16 cellular contexts compared by ENCODE assay signal in the genomic region with DNA sequence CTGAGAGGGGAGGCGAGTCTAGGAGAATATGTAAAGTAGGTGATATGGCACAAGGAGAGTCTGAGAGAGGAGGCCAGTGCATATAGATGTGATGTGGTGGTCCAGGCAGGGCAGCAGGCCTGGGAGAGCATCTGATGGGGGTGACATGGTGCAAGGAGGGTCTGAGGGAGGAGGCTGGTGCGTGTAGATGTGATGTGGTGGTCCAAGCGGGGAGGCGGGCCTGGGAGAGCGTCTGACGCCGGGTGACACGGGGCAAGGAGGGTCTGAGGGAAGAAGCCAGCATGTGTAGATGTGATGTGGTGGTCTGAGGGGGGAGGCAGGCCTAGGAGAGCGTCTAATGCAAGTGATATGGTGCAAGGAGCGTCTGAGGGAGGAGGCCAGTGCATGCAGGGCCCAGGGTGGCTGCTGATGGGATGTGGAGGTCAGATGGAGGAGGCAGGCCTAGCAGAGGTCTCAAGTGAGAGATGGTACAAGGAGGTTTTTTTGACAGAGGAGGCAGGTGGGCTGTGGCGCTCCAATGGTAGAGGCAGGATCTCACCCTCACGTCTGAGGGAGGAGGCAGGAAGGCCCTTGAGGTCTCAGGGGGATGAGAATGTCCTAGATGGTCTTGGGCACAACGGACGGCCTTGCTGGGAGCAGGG. TPM values are rescaled to one million over a fixed set of nuclear protein-coding genes. Genes with fewer than 3 reads are reported as not detected.
DNase-seq lines count a peak whose midpoint lies in the region; ATAC-seq, FAIRE-seq and TF ChIP-seq lines count a peak whose summit lies in the region.
"Had no signal": no experiment of that assay in that cellular context is flagged by ENCODE, and none has a peak within 500 bp of the region (broad histone marks: within the 10 kb centered on the region; RNA-seq: fewer than 3 reads in every experiment).

No MANE protein-coding gene starts in this region.

- no peak for TF ChIP-seq CTCF in Calu3 (IDR thresholded peaks at IDR 0.05; ENCODE audit: unreplicated experiment)
- TF ChIP-seq CTCF in HepG2 (CRISPR knock-in tag; IDR thresholded peaks at IDR 0.05), result no peak
- no peak for TF ChIP-seq CTCF in suprapubic skin (IDR thresholded peaks at IDR 0.05)
- TF ChIP-seq CTCF in H9 (conservative IDR thresholded peaks at IDR 0.05), result no peak

- H3K9me3 ChIP-seq in HepG2 (ENCODE audit: low read length), result no peaks in the 10 kb centered on the region
- no peaks in the 10 kb centered on the region for H3K9me3 ChIP-seq in suprapubic skin
- no peaks in the 10 kb centered on the region for H3K9me3 ChIP-seq in H9 (ENCODE audit: control insufficient read depth, low read depth, low read length)
- H3K9me3 ChIP-seq: left lung, MG63 had no signal

- H4K20me1 ChIP-seq in HepG2 (ENCODE audit: insufficient read depth, low read length) (no peaks in the 10 kb centered on the region), H9 (ENCODE audit: control insufficient read depth, insufficient read depth, insufficient read length) (peaks cover 3% of the 10 kb centered on the region)

- H3K4me3 ChIP-seq in HepG2 (replicated peaks in 1 of 3; ENCODE audit: insufficient read depth in 1 of 3, low read depth in 2 of 3, low read length in 3 of 3), result no peak overlapping the region
- no peak overlapping the region for H3K4me3 ChIP-seq in suprapubic skin
- H3K4me3 ChIP-seq: left lung, MG63, skin epidermis had no signal

- H4K8ac ChIP-seq in H9 (replicated peaks; ENCODE audit: insufficient read length, low read depth, low read length), result no peak overlapping the region

- TF ChIP-seq RAD21 in HepG2 (CRISPR knock-in tag; IDR thresholded peaks at IDR 0.05), result no peak

- no peak overlapping the region for H3K4ac ChIP-seq in H9 (ENCODE audit: low read depth, low read length)

- no peak overlapping the region for H2AK5ac ChIP-seq in H9 (ENCODE audit: insufficient read length, low read length)

- H3K4me2 ChIP-seq in HepG2 (ENCODE audit: low read depth, low read length) (no peak overlapping the region), H9 (ENCODE audit: insufficient read depth, insufficient read length, low read length) (no peak overlapping the region)

- H3K4me3 Mint-ChIP-seq in Calu3 (ENCODE audit: low read depth, unreplicated experiment) (peak overlapping the region; percentile 43), H9 (no peak overlapping the region; a peak in 1 of 5 replicates)
- H3K4me3 Mint-ChIP-seq: activated naive CD4-positive, alpha-beta T cell treated with anti-CD3 and anti-CD28 coated beads, Interleukin-2, amount 10 ng/mL, durations not matched to agents 7 days and 5 days; natural killer cell treated with Interleukin-12 subunit alpha and Interleukin-12 subunit beta and Interleukin-15 and Interleukin-18, amount 100 ng/mL, for 72 hours had no signal

- no peaks in the 10 kb centered on the region for H3K23me2 ChIP-seq in H9 (ENCODE audit: insufficient read length, low read depth, low read length, poor library complexity, severe bottlenecking)

- H3K36me3 ChIP-seq in HepG2 (replicated peaks in 1 of 2; ENCODE audit: control insufficient read depth in 1 of 2, insufficient read depth in 2 of 2, low read length in 2 of 2) (peaks cover 3 to 9% of the 10 kb centered on the region in 2 experiments; a peak in 1 of 5 replicates), suprapubic skin (peaks cover 13% of the 10 kb centered on the region)

- no peak overlapping the region for H2BK20ac ChIP-seq in H9 (ENCODE audit: low read depth, low read length, poor library complexity, severe bottlenecking)

- H3K4me1 Mint-ChIP-seq in Calu3 (ENCODE audit: low read depth, unreplicated experiment), result peaks cover 10% of the 10 kb centered on the region
- peaks cover 0 to 16% of the 10 kb centered on the region in 2 experiments; a peak in 2 of 4 replicates for H3K4me1 Mint-ChIP-seq in H9

- no peak overlapping the region for H2BK120ac ChIP-seq in H9 (ENCODE audit: low read depth, low read length, poor library complexity, severe bottlenecking)

- H3K36me3 Mint-ChIP-seq in Calu3 (ENCODE audit: insufficient read depth, unreplicated experiment) (peaks cover 14% of the 10 kb centered on the region), H9 (ENCODE audit: insufficient read depth in 1 of 3, low read depth in 3 of 3) (no peaks in the 10 kb centered on the region)
- H3K36me3 Mint-ChIP-seq: activated naive CD4-positive, alpha-beta T cell treated with anti-CD3 and anti-CD28 coated beads, Interleukin-2, amount 10 ng/mL, durations not matched to agents 7 days and 5 days; natural killer cell treated with Interleukin-12 subunit alpha and Interleukin-12 subunit beta and Interleukin-15 and Interleukin-18, amount 100 ng/mL, for 72 hours had no signal

- H3K79me1 ChIP-seq in H9 (ENCODE audit: insufficient read depth, low read depth, low read length, poor library complexity, severe bottlenecking), result no peaks in the 10 kb centered on the region

- H3K9me3 Mint-ChIP-seq in Calu3 (ENCODE audit: low read depth, unreplicated experiment), result no peaks in the 10 kb centered on the region
- H3K9me3 Mint-ChIP-seq in H9, result no peaks in the 10 kb centered on the region; a peak in 1 of 5 replicates
- H3K9me3 Mint-ChIP-seq: activated naive CD4-positive, alpha-beta T cell treated with anti-CD3 and anti-CD28 coated beads, Interleukin-2, amount 10 ng/mL, durations not matched to agents 7 days and 5 days; natural killer cell treated with Interleukin-12 subunit alpha and Interleukin-12 subunit beta and Interleukin-15 and Interleukin-18, amount 100 ng/mL, for 72 hours had no signal

- no peak overlapping the region for H3K9ac ChIP-seq in HepG2 (ENCODE audit: insufficient read depth, low read depth, low read length)
- no peak overlapping the region for H3K9ac ChIP-seq in H9 (ENCODE audit: extremely low read depth, insufficient read length, low read length)

- CTCF ChIA-PET in Calu3 (lab: Charles Lee), result no interaction called here
- CTCF ChIA-PET in HepG2 (lab: Yijun Ruan, JAX; ENCODE audit: low intra/inter-chr PET ratio, low total read pairs), result no interaction called here

- H4K91ac ChIP-seq in H9 (ENCODE audit: insufficient read length, low read depth, low read length), result no peak overlapping the region

- H3K14ac ChIP-seq in H9 (ENCODE audit: insufficient read depth, low read length), result no peak overlapping the region

- H3K79me2 ChIP-seq in HepG2 (ENCODE audit: insufficient read depth, low read length) (peaks cover 3% of the 10 kb centered on the region), H9 (ENCODE audit: insufficient read depth, low read length) (no peaks in the 10 kb centered on the region)

- H3K56ac ChIP-seq in H9 (ENCODE audit: insufficient read length, low read depth, low read length), result no peak overlapping the region

- TF ChIP-seq EP300 in HepG2 (IDR thresholded peaks at IDR 0.05; ENCODE audit: low read depth in 2 of 2, low read length in 2 of 2) (no peak), HepG2 (CRISPR knock-in tag; IDR thresholded peaks at IDR 0.05; ENCODE audit: borderline replicate concordance) (no peak), suprapubic skin (IDR thresholded peaks at IDR 0.05) (no peak)

- H3K23ac ChIP-seq in H9 (ENCODE audit: insufficient read length, low read depth, low read length), result no peak overlapping the region

- no peak for ATAC-seq in HepG2
- ATAC-seq: left lung had no signal

- no peak overlapping the region for H3T11ph ChIP-seq in H9 (ENCODE audit: low read length)

- POLR2A ChIA-PET in HepG2 (lab: Yijun Ruan, JAX), result no interaction called here

- H2AFZ ChIP-seq in HepG2 (ENCODE audit: low read length), result no peak overlapping the region
- H2AFZ ChIP-seq in H9 (ENCODE audit: low read length), result no peak overlapping the region

- H3K27me3 Mint-ChIP-seq in Calu3 (ENCODE audit: unreplicated experiment) (no peaks in the 10 kb centered on the region), H9 (ENCODE audit: low read depth) (peaks cover 54% of the 10 kb centered on the region)
- H3K27me3 Mint-ChIP-seq: activated naive CD4-positive, alpha-beta T cell treated with anti-CD3 and anti-CD28 coated beads, Interleukin-2, amount 10 ng/mL, durations not matched to agents 7 days and 5 days; natural killer cell treated with Interleukin-12 subunit alpha and Interleukin-12 subunit beta and Interleukin-15 and Interleukin-18, amount 100 ng/mL, for 72 hours had no signal

- no peak overlapping the region for H2BK15ac ChIP-seq in H9 (ENCODE audit: low read depth, low read length)

- TF ChIP-seq POLR2A in HepG2 (IDR thresholded peaks at IDR 0.05; ENCODE audit: insufficient read depth in 1 of 2, low read depth in 2 of 2, low read length in 2 of 2) (no peak), suprapubic skin (IDR thresholded peaks at IDR 0.05) (no peak)

- H4K5ac ChIP-seq in H9 (ENCODE audit: insufficient read length, low read depth, low read length), result no peak overlapping the region

- in situ Hi-C loops in HepG2 (cut with HindIII; ENCODE audit: extremely low pct_ligation_motif_present, low pct_unique_long_range_greater_than_20kb), result no loop called here
- in situ Hi-C loops in ACHN (cut with HindIII; ENCODE audit: low pct_ligation_motif_present, low pct_unique_long_range_greater_than_20kb, low sequenced_read_pairs), result no loop called here

- H3K4me1 ChIP-seq in HepG2 (ENCODE audit: insufficient read depth, low read length) (0 out of 2 replicates have a peak, but pooled peaks cover 2% of the 10 kb centered on the region), suprapubic skin (peaks cover 75% of the 10 kb centered on the region), H9 (ENCODE audit: insufficient read depth, low read length) (no peaks in the 10 kb centered on the region)

- no peak overlapping the region for H2BK12ac ChIP-seq in H9 (ENCODE audit: insufficient read length, low read depth, low read length)

- WGBS in HepG2 (ENCODE audit: low lambda C conversion rate), result 93% methylated on average over 14 of the region's 14 CpGs
- 86% methylated on average over 14 of the region's 14 CpGs for WGBS in suprapubic skin
- WGBS in H9 (ENCODE audit: extremely low coverage, insufficient read length, low lambda C conversion rate), result no CpG with 5 or more reads among the region's 14 CpGs

- H2BK5ac ChIP-seq in H9 (ENCODE audit: insufficient read length, low read length), result no peak overlapping the region

- peak overlapping the region; percentile 70 for H3K27ac Mint-ChIP-seq in Calu3 (ENCODE audit: unreplicated experiment)
- no peak overlapping the region for H3K27ac Mint-ChIP-seq in H9
- H3K27ac Mint-ChIP-seq: activated naive CD4-positive, alpha-beta T cell treated with anti-CD3 and anti-CD28 coated beads, Interleukin-2, amount 10 ng/mL, durations not matched to agents 7 days and 5 days; natural killer cell treated with Interleukin-12 subunit alpha and Interleukin-12 subunit beta and Interleukin-15 and Interleukin-18, amount 100 ng/mL, for 72 hours had no signal

- H3K27me3 ChIP-seq in HepG2 (ENCODE audit: control insufficient read depth in 1 of 2, insufficient read depth in 2 of 2, low read length in 2 of 2), result no peaks in the 10 kb centered on the region
- H3K27me3 ChIP-seq in suprapubic skin, result no peaks in the 10 kb centered on the region
- H3K27me3 ChIP-seq in H9 (ENCODE audit: insufficient read depth, low read length), result no peaks in the 10 kb centered on the region
- H3K27me3 ChIP-seq: left lung, MG63 had no signal

- DNase-seq in Calu3 (no peak), HepG2 (ENCODE audit: low spot score) (no peak), suprapubic skin (ENCODE audit: low spot score in 2 of 2) (no peak), ACHN (no peak), H9 (no peak)
- DNase-seq in activated CD4-positive, alpha-beta T cell treated with anti-CD3 and anti-CD28 coated beads, Interleukin-2, amount 50 U/mL, for 4 hours, result no peak
- DNase-seq: activated naive CD4-positive, alpha-beta T cell treated with anti-CD3 and anti-CD28 coated beads, Interleukin-2, amount 10 ng/mL, durations not matched to agents 7 days and 5 days; central memory CD4-positive, alpha-beta T cell; erythroblast; NK-92 treated with Interleukin-12 subunit alpha and Interleukin-12 subunit beta, amount 100 ng/mL, for 24 hours had no signal

- BruUV-seq in Calu3 (replicated peaks; lab: Mats Ljungman, UMichigan) (no TSS peak), HepG2 (replicated peaks; lab: Mats Ljungman, UMichigan) (no TSS peak)

- FAIRE-seq in HepG2 (lab: Jason Lieb, UNC), result no peak
- FAIRE-seq: GM12892 had no signal

- intact Hi-C loops in Calu3 (cut with micrococcal nuclease; ENCODE audit: unreplicated experiment) (no loop called here), HepG2 (cut with micrococcal nuclease; ENCODE audit: unreplicated experiment) (no loop called here)

- no peak overlapping the region for H3K18ac ChIP-seq in H9 (ENCODE audit: insufficient read length, low read depth, low read length)

- peak overlapping the region; percentile 77 for H3K27ac ChIP-seq in angular gyrus (ENCODE audit: low read depth, low read length)
- no peak overlapping the region for H3K27ac ChIP-seq in HepG2 (ENCODE audit: extremely low read length, insufficient read depth, low read length)
- peak overlapping the region; percentile 80 for H3K27ac ChIP-seq in suprapubic skin
- no peak overlapping the region for H3K27ac ChIP-seq in H9 (ENCODE audit: insufficient read length, low read depth, low read length)

RNA-seq across cellular contexts. Expression of gene NFIC, which starts 16.2 kb away (rescaled TPM):
- 56.3 and 60.5 TPM in 2 replicates for total RNA-seq in Calu3 (2022)
- 2.5 and 2.9 TPM in 2 replicates for total RNA-seq in HepG2 (2016; rRNA removed; fragmentation: Illumina TruSeq; extraction: Trizol)
- total RNA-seq in HepG2 (2016; cell fraction: cytosol; rRNA removed; fragmentation: Illumina TruSeq; extraction: Trizol; ENCODE audit: low read depth), result 2.9 and 3.0 TPM in 2 replicates
- 3.0 and 3.2 TPM in 2 replicates for total RNA-seq in HepG2 (2016; cell fraction: insoluble cytoplasmic fraction; rRNA removed; fragmentation: Illumina TruSeq; extraction: Trizol)
- 2.5 and 2.9 TPM in 2 replicates for total RNA-seq in HepG2 (2016; cell fraction: membrane; rRNA removed; fragmentation: Illumina TruSeq; extraction: Trizol)
- total RNA-seq in HepG2 (2016; cell fraction: nucleus; rRNA removed; fragmentation: Illumina TruSeq; extraction: Trizol), result 3.8 and 5.6 TPM in 2 replicates
- polyA plus RNA-seq in HepG2 (2011; rRNA removed), result 1.3 and 1.6 TPM in 2 replicates
- 0.71 and 0.79 TPM in 2 replicates for polyA plus RNA-seq in HepG2 (2011; cell fraction: cytosol; rRNA removed)
- polyA plus RNA-seq in HepG2 (2011; cell fraction: nucleus; rRNA removed), result 5.1 and 8.1 TPM in 2 replicates
- polyA plus RNA-seq in HepG2 (2012), result 5.9 and 8.4 TPM in 2 replicates
- polyA plus RNA-seq in HepG2 (2016; cell fraction: cytosol; fragmentation: Illumina TruSeq; extraction: Trizol; ENCODE audit: low read depth), result 1.1 and 1.4 TPM in 2 replicates
- polyA plus RNA-seq in HepG2 (2016; cell fraction: insoluble cytoplasmic fraction; fragmentation: Illumina TruSeq; extraction: Trizol; ENCODE audit: low read depth), result 8.2 and 9.6 TPM in 2 replicates
- polyA plus RNA-seq in HepG2 (2016; cell fraction: membrane; fragmentation: Illumina TruSeq; extraction: Trizol; ENCODE audit: low read depth), result 4.6 and 4.8 TPM in 2 replicates
- 7.4 and 9.8 TPM in 2 replicates for polyA plus RNA-seq in HepG2 (2016; cell fraction: nucleus; fragmentation: Illumina TruSeq; extraction: Trizol; ENCODE audit: insufficient read depth, low read depth)
- 5.3 and 16.7 TPM in 2 replicates for polyA minus RNA-seq in HepG2 (2011; rRNA and poly(A)+ RNA removed; ENCODE audit: low replicate concordance)
- 5.2 and 5.4 TPM in 2 replicates for polyA minus RNA-seq in HepG2 (2011; cell fraction: cytosol; rRNA and poly(A)+ RNA removed)
- 5.1 and 5.3 TPM in 2 replicates for polyA minus RNA-seq in HepG2 (2011; cell fraction: nucleus; rRNA and poly(A)+ RNA removed)
- total RNA-seq in suprapubic skin, result 100 to 1,000 TPM; 135 to 234 (median 194) TPM
- 5.6 and 8.0 TPM in 2 replicates for total RNA-seq in H9 (2021)

Comparison
In these comparisons a context has a peak if more than half of its experiments do, and no peak if none do; other contexts are left out.
1. H3K27ac ChIP-seq: peak in angular gyrus (single experiment) and suprapubic skin (single experiment); none in HepG2 (single experiment) and H9 (single experiment).